Comparison of ENCODE assay signal across 1 cellular context in the genomic region with DNA sequence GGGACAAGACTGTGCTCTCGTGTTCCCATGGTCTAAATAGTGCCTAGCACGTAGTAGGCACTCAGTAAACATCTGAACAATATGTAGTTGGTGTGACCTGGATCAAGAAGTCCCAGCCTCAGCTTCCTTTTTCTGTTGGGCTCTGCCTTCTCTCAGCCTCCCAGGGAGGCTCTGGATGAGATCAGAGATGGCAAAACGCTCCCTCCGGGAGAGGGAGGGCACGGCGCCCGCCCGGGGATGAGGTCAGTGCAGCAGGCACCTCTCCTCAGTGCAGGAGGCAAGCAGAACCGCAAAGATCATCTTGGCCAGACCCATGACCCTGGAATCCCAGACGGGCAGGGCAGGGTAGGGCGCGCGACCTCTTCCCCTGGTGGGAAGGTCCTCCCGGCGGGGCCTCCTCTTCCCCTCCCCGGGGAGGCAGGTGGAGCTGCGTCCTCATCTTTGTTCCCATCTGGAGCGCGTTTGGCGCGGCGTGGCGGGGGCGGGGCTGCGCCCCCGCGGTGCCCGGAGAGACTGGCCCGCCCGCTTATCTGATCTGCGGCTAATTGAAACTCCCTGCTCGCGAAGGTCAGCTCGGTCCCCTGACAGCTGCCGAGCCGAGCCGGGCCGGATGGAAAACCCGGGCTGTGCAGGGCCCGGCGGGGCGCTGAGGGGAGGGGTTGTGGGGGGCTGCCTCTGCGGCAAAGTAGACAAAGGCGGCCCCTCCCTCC.
A peak's percentile ranks its signal among the peaks of the same experiment; 100 is the strongest.
TF ChIP-seq lines count a peak whose summit lies in the region.

No MANE protein-coding gene starts in this region.

TF ChIP-seq in HepG2, 621 proteins besides CTCF, POLR2A, EP300 and RAD21 (continued from another document and continues in another):
- TF ChIP-seq, protein P1, sequence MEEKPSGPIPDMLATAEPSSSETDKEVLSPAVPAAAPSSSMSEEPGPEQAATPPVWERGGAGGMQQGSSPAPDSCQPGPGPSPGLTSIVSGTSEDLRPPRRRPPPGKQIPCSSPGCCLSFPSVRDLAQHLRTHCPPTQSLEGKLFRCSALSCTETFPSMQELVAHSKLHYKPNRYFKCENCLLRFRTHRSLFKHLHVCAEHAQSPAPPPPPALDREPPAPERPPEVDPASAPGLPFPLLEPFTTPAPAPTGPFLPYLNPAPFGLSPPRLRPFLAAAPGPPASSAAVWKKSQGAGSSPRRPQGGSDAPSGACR (CRISPR knock-in tag; IDR thresholded peaks at IDR 0.05): no peak
- TF ChIP-seq ZNF598 (CRISPR knock-in tag; IDR thresholded peaks at IDR 0.05; ENCODE audit: borderline replicate concordance) (no peak), PCBP1 (IDR thresholded peaks at IDR 0.05; ENCODE audit: borderline replicate concordance, low read depth, low read length) (no peak), NKX3-1 (CRISPR knock-in tag; IDR thresholded peaks at IDR 0.05) (no peak), NFYC (CRISPR knock-in tag; IDR thresholded peaks at IDR 0.05) (no peak; the same call in 1 of the 2 replicates), ZNF589 (CRISPR knock-in tag; conservative IDR thresholded peaks at IDR 0.05) (no peak), ZMYM2 (CRISPR knock-in tag; IDR thresholded peaks at IDR 0.05) (0 out of 2 replicates have a peak, but pooled peaks have one; percentile 65), NR3C1 (CRISPR knock-in tag; IDR thresholded peaks at IDR 0.05) (no peak), HNRNPK (IDR thresholded peaks at IDR 0.05; ENCODE audit: low read depth, low read length, poor library complexity, severe bottlenecking) (peak; percentile 83), SPEN (CRISPR knock-in tag; IDR thresholded peaks at IDR 0.05; ENCODE audit: low read depth) (peak; percentile 20; the same call in 1 of the 2 replicates), CBFB (CRISPR knock-in tag; IDR thresholded peaks at IDR 0.05) (no peak), PAX8 (CRISPR knock-in tag; IDR thresholded peaks at IDR 0.05; ENCODE audit: borderline replicate concordance) (no peak), PAF1 (CRISPR knock-in tag; IDR thresholded peaks at IDR 0.05) (no peak), TCF12 (IDR thresholded peaks at IDR 0.05) (no peak), TCF12 (CRISPR knock-in tag; IDR thresholded peaks at IDR 0.05) (0 out of 2 replicates have a peak, but pooled peaks have one; percentile 44), ZNF614 (CRISPR knock-in tag; IDR thresholded peaks at IDR 0.05; ENCODE audit: borderline replicate concordance) (0 out of 2 replicates have a peak, but pooled peaks have one; percentile 25), NCOR1 (IDR thresholded peaks at IDR 0.05; ENCODE audit: borderline replicate concordance, low read length) (peak; percentile 49; the same call in 1 of the 2 replicates), SP2 (CRISPR knock-in tag; IDR thresholded peaks at IDR 0.05) (no peak), MAF1 (CRISPR knock-in tag; IDR thresholded peaks at IDR 0.05; ENCODE audit: borderline replicate concordance) (no peak), ZMYM3 (CRISPR knock-in tag; IDR thresholded peaks at IDR 0.05) (0 out of 2 replicates have a peak, but pooled peaks have one; percentile 28), KLF15 (CRISPR knock-in tag; IDR thresholded peaks at IDR 0.05; ENCODE audit: borderline replicate concordance) (no peak), ZBTB38 (CRISPR knock-in tag; IDR thresholded peaks at IDR 0.05) (peak; percentile 32; the same call in 1 of the 2 replicates), SYNCRIP (IDR thresholded peaks at IDR 0.05; ENCODE audit: insufficient read depth, low read depth, low read length) (no peak), GATA4 (IDR thresholded peaks at IDR 0.05; ENCODE audit: borderline replicate concordance, low read depth) (no peak), MIXL1 (CRISPR knock-in tag; IDR thresholded peaks at IDR 0.05) (no peak), U2AF1 (optimal IDR thresholded peaks at IDR 0.05; ENCODE audit: low read depth, low read length) (peak; percentile 64), ZNF816 (CRISPR knock-in tag; IDR thresholded peaks at IDR 0.05; ENCODE audit: borderline replicate concordance) (no peak), KMT2B (CRISPR knock-in tag; IDR thresholded peaks at IDR 0.05) (peak; percentile 27; the same call in 1 of the 2 replicates), ARNTL (CRISPR knock-in tag; IDR thresholded peaks at IDR 0.05) (peak; percentile 63; the same call in 1 of the 2 replicates), ZSCAN9 (CRISPR knock-in tag; IDR thresholded peaks at IDR 0.05; ENCODE audit: borderline replicate concordance) (0 out of 2 replicates have a peak, but pooled peaks have one; percentile 47)
- TF ChIP-seq, protein P2, sequence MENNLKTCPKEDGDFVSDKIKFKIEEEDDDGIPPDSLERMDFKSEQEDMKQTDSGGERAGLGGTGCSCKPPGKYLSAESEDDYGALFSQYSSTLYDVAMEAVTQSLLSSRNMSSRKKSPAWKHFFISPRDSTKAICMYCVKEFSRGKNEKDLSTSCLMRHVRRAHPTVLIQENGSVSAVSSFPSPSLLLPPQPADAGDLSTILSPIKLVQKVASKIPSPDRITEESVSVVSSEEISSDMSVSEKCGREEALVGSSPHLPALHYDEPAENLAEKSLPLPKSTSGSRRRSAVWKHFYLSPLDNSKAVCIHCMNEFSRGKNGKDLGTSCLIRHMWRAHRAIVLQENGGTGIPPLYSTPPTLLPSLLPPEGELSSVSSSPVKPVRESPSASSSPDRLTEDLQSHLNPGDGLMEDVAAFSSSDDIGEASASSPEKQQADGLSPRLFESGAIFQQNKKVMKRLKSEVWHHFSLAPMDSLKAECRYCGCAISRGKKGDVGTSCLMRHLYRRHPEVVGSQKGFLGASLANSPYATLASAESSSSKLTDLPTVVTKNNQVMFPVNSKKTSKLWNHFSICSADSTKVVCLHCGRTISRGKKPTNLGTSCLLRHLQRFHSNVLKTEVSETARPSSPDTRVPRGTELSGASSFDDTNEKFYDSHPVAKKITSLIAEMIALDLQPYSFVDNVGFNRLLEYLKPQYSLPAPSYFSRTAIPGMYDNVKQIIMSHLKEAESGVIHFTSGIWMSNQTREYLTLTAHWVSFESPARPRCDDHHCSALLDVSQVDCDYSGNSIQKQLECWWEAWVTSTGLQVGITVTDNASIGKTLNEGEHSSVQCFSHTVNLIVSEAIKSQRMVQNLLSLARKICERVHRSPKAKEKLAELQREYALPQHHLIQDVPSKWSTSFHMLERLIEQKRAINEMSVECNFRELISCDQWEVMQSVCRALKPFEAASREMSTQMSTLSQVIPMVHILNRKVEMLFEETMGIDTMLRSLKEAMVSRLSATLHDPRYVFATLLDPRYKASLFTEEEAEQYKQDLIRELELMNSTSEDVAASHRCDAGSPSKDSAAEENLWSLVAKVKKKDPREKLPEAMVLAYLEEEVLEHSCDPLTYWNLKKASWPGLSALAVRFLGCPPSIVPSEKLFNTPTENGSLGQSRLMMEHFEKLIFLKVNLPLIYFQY (CRISPR knock-in tag; IDR thresholded peaks at IDR 0.05; ENCODE audit: borderline replicate concordance): peak; percentile 97
- TF ChIP-seq, protein P3, sequence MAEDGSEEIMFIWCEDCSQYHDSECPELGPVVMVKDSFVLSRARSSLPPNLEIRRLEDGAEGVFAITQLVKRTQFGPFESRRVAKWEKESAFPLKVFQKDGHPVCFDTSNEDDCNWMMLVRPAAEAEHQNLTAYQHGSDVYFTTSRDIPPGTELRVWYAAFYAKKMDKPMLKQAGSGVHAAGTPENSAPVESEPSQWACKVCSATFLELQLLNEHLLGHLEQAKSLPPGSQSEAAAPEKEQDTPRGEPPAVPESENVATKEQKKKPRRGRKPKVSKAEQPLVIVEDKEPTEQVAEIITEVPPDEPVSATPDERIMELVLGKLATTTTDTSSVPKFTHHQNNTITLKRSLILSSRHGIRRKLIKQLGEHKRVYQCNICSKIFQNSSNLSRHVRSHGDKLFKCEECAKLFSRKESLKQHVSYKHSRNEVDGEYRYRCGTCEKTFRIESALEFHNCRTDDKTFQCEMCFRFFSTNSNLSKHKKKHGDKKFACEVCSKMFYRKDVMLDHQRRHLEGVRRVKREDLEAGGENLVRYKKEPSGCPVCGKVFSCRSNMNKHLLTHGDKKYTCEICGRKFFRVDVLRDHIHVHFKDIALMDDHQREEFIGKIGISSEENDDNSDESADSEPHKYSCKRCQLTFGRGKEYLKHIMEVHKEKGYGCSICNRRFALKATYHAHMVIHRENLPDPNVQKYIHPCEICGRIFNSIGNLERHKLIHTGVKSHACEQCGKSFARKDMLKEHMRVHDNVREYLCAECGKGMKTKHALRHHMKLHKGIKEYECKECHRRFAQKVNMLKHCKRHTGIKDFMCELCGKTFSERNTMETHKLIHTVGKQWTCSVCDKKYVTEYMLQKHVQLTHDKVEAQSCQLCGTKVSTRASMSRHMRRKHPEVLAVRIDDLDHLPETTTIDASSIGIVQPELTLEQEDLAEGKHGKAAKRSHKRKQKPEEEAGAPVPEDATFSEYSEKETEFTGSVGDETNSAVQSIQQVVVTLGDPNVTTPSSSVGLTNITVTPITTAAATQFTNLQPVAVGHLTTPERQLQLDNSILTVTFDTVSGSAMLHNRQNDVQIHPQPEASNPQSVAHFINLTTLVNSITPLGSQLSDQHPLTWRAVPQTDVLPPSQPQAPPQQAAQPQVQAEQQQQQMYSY (CRISPR knock-in tag; IDR thresholded peaks at IDR 0.05): peak; percentile 98
- TF ChIP-seq, protein P4, sequence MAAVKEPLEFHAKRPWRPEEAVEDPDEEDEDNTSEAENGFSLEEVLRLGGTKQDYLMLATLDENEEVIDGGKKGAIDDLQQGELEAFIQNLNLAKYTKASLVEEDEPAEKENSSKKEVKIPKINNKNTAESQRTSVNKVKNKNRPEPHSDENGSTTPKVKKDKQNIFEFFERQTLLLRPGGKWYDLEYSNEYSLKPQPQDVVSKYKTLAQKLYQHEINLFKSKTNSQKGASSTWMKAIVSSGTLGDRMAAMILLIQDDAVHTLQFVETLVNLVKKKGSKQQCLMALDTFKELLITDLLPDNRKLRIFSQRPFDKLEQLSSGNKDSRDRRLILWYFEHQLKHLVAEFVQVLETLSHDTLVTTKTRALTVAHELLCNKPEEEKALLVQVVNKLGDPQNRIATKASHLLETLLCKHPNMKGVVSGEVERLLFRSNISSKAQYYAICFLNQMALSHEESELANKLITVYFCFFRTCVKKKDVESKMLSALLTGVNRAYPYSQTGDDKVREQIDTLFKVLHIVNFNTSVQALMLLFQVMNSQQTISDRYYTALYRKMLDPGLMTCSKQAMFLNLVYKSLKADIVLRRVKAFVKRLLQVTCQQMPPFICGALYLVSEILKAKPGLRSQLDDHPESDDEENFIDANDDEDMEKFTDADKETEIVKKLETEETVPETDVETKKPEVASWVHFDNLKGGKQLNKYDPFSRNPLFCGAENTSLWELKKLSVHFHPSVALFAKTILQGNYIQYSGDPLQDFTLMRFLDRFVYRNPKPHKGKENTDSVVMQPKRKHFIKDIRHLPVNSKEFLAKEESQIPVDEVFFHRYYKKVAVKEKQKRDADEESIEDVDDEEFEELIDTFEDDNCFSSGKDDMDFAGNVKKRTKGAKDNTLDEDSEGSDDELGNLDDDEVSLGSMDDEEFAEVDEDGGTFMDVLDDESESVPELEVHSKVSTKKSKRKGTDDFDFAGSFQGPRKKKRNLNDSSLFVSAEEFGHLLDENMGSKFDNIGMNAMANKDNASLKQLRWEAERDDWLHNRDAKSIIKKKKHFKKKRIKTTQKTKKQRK (IDR thresholded peaks at IDR 0.05; ENCODE audit: low read length): no peak
- TF ChIP-seq, protein P5, sequence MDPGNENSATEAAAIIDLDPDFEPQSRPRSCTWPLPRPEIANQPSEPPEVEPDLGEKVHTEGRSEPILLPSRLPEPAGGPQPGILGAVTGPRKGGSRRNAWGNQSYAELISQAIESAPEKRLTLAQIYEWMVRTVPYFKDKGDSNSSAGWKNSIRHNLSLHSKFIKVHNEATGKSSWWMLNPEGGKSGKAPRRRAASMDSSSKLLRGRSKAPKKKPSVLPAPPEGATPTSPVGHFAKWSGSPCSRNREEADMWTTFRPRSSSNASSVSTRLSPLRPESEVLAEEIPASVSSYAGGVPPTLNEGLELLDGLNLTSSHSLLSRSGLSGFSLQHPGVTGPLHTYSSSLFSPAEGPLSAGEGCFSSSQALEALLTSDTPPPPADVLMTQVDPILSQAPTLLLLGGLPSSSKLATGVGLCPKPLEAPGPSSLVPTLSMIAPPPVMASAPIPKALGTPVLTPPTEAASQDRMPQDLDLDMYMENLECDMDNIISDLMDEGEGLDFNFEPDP (CRISPR knock-in tag; conservative IDR thresholded peaks at IDR 0.05): 0 out of 2 replicates have a peak, but pooled peaks have one; percentile 13
- TF ChIP-seq, protein P6, sequence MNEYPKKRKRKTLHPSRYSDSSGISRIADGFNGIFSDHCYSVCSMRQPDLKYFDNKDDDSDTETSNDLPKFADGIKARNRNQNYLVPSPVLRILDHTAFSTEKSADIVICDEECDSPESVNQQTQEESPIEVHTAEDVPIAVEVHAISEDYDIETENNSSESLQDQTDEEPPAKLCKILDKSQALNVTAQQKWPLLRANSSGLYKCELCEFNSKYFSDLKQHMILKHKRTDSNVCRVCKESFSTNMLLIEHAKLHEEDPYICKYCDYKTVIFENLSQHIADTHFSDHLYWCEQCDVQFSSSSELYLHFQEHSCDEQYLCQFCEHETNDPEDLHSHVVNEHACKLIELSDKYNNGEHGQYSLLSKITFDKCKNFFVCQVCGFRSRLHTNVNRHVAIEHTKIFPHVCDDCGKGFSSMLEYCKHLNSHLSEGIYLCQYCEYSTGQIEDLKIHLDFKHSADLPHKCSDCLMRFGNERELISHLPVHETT (CRISPR knock-in tag; conservative IDR thresholded peaks at IDR 0.05): 0 out of 2 replicates have a peak, but pooled peaks have one; percentile 48
- TF ChIP-seq, protein P7, sequence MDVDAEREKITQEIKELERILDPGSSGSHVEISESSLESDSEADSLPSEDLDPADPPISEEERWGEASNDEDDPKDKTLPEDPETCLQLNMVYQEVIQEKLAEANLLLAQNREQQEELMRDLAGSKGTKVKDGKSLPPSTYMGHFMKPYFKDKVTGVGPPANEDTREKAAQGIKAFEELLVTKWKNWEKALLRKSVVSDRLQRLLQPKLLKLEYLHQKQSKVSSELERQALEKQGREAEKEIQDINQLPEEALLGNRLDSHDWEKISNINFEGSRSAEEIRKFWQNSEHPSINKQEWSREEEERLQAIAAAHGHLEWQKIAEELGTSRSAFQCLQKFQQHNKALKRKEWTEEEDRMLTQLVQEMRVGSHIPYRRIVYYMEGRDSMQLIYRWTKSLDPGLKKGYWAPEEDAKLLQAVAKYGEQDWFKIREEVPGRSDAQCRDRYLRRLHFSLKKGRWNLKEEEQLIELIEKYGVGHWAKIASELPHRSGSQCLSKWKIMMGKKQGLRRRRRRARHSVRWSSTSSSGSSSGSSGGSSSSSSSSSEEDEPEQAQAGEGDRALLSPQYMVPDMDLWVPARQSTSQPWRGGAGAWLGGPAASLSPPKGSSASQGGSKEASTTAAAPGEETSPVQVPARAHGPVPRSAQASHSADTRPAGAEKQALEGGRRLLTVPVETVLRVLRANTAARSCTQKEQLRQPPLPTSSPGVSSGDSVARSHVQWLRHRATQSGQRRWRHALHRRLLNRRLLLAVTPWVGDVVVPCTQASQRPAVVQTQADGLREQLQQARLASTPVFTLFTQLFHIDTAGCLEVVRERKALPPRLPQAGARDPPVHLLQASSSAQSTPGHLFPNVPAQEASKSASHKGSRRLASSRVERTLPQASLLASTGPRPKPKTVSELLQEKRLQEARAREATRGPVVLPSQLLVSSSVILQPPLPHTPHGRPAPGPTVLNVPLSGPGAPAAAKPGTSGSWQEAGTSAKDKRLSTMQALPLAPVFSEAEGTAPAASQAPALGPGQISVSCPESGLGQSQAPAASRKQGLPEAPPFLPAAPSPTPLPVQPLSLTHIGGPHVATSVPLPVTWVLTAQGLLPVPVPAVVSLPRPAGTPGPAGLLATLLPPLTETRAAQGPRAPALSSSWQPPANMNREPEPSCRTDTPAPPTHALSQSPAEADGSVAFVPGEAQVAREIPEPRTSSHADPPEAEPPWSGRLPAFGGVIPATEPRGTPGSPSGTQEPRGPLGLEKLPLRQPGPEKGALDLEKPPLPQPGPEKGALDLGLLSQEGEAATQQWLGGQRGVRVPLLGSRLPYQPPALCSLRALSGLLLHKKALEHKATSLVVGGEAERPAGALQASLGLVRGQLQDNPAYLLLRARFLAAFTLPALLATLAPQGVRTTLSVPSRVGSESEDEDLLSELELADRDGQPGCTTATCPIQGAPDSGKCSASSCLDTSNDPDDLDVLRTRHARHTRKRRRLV (CRISPR knock-in tag; IDR thresholded peaks at IDR 0.05): no peak
